8 cellular contexts compared by ENCODE assay signal in the genomic region with DNA sequence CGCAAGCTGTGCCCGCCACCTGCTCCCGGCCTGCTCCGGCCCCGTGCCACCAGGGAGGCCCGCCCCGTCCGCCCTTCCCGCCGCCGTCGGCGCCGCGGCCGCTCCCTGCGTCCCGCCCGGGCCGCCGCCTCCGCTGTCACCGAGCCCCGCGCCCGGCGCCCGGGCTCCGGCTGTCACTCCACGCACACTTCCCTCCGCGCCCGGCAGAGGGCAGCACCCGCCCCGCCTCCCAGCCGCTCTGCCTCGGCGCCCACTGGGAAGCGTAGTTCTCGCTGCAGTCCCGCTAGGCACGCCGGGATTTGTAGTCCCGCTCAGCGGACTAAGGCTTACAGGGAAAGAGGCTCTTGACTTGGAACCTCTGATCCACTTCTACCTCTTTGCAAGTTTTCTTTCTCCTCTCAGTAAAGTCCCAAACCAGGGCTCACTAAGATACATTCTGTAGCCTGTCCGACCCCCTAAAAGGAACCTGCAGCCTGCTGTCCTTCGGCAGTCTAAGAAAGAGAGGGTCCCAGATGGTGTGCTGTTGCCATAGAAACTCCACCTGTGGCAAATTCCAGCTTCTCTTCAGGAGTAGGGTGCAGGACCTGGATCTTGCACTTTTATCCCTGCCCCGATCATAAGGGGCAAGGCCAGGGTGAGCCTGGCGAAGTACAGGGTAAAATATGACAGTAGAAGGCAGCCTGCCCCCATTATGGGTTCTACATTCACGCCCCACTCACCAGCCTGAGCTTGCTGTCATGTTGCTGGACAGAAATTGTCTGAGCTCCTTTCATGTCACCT. TPM values are rescaled to one million over a fixed set of nuclear protein-coding genes. Genes with fewer than 3 reads are reported as not detected.
A peak's percentile ranks its signal among the peaks of the same experiment; 100 is the strongest.
DNase-seq lines count a peak whose midpoint lies in the region; ATAC-seq, FAIRE-seq and TF ChIP-seq lines count a peak whose summit lies in the region.

TFEB (minus strand) TSS at position 182 of the 780 bp plus-strand sequence. CDS start 44,395 bp downstream, outside the sequence.

- H3K27ac ChIP-seq in psoas muscle, result peak within 1 kb of the TSS; percentile 96

- peaks cover 23% of the 10 kb centered on the region for H3K4me1 Mint-ChIP-seq in T-helper 1 cell treated with Interleukin-12 subunit alpha and Interleukin-12 subunit beta and Interleukin-4 antibody, amounts not matched to agents 30 μg/mL and 1 μg/mL, for 36 hours (ENCODE audit: low read depth)

- peak within 1 kb of the TSS; percentile 74 for H3K27ac Mint-ChIP-seq in T-helper 1 cell treated with Interleukin-12 subunit alpha and Interleukin-12 subunit beta and Interleukin-4 antibody, amounts not matched to agents 30 μg/mL and 1 μg/mL, for 36 hours

- DNase-seq in NCI-H1436 (lab: John Stamatoyannopoulos, UW) (peak; percentile 83), amygdala (lab: John Stamatoyannopoulos, UW) (peak; percentile 52 to 97 (median 88)), left ventricle myocardium superior (peak; percentile 97), psoas muscle (peak; percentile 96 to 97), urothelium cell line (ENCODE audit: low spot score) (peak; percentile 98)

- no peaks in the 10 kb centered on the region for H3K9me3 ChIP-seq in psoas muscle

- no peak for FAIRE-seq in urothelium cell line (lab: Jason Lieb, UNC)

- peak; percentile 59 for ATAC-seq in HG02798 (IDR thresholded peaks at IDR 0.05; ENCODE audit: poor library complexity, unreplicated experiment)
- ATAC-seq in left ventricle myocardium superior, result peak; percentile 62
- peak; percentile 65 to 82 (median 78) for ATAC-seq in psoas muscle

- intact Hi-C loops in left ventricle myocardium superior (cut with micrococcal nuclease) (no loop called here), psoas muscle (cut with DNase I) (loop anchor here (2.0 to 5.0 kb wide), 2 partner anchors 41 to 42 kb away; partner anchors contain the start of gene FRS3 (in 1 of the 2))

- H3K4me3 ChIP-seq in GM12875 (ENCODE audit: low read depth, low read length) (peak within 1 kb of the TSS; percentile 70), psoas muscle (peak within 1 kb of the TSS; percentile 88)

- peaks cover 28% of the 10 kb centered on the region for H3K4me1 ChIP-seq in psoas muscle

- peaks cover 0 to 6% of the 10 kb centered on the region in 2 donors for H3K36me3 ChIP-seq in psoas muscle (ENCODE audit: insufficient read depth in 1 of 2, low read depth in 1 of 2)

- peaks cover 1% of the 10 kb centered on the region for H3K36me3 Mint-ChIP-seq in T-helper 1 cell treated with Interleukin-12 subunit alpha and Interleukin-12 subunit beta and Interleukin-4 antibody, amounts not matched to agents 30 μg/mL and 1 μg/mL, for 36 hours (ENCODE audit: low read depth)

- 6 to 13% (median 10%) methylated on average over 26 to 50 of the region's 50 CpGs for WGBS in psoas muscle, 3 donors

- H3K9me3 Mint-ChIP-seq in T-helper 1 cell treated with Interleukin-12 subunit alpha and Interleukin-12 subunit beta and Interleukin-4 antibody, amounts not matched to agents 30 μg/mL and 1 μg/mL, for 36 hours, result no peaks in the 10 kb centered on the region

- H3K4me3 Mint-ChIP-seq in T-helper 1 cell treated with Interleukin-12 subunit alpha and Interleukin-12 subunit beta and Interleukin-4 antibody, amounts not matched to agents 30 μg/mL and 1 μg/mL, for 36 hours, result peak within 1 kb of the TSS; percentile 78

- no peaks in the 10 kb centered on the region for H3K27me3 Mint-ChIP-seq in T-helper 1 cell treated with Interleukin-12 subunit alpha and Interleukin-12 subunit beta and Interleukin-4 antibody, amounts not matched to agents 30 μg/mL and 1 μg/mL, for 36 hours (ENCODE audit: low read depth)

- H3K27me3 ChIP-seq in psoas muscle (ENCODE audit: insufficient read depth in 3 of 3, low read length in 2 of 3), result no peaks in the 10 kb centered on the region

- TF ChIP-seq CTCF in GM12875 (IDR thresholded peaks at IDR 0.05; ENCODE audit: borderline replicate concordance, insufficient read depth, low read depth, low read length), result peak; percentile 91
- peak; percentile 99 for TF ChIP-seq CTCF in psoas muscle (IDR thresholded peaks at IDR 0.05)

RNA-seq across cellular contexts. Expression of gene TFEB, which starts in this region (rescaled TPM):
- total RNA-seq in left ventricle myocardium superior (50.9 TPM), psoas muscle (10 to 100 TPM; 35.4 to 64.3 (median 39.8) TPM)
- 10 to 100 TPM; 16.1 to 65.2 (median 51.6) TPM for polyA plus RNA-seq in psoas muscle

Comparison
In these comparisons a context has a peak if more than half of its experiments do, and no peak if none do; other contexts are left out.
1. Peak in every context shown above with its lines: DNase-seq, ATAC-seq, H3K4me3 ChIP-seq and H3K27ac ChIP-seq.